In genomic region chr19:6392219-6393073, GRCh38 we compare ENCODE assay signal across 1 cellular context.
TF ChIP-seq lines count a peak whose summit lies in the region.

No MANE protein-coding gene starts in this region.

TF ChIP-seq in GM23338, 12 proteins besides CTCF, POLR2A, EP300 and RAD21 (continued from another document):
- no peak for TF ChIP-seq ZNF462 (CRISPR knock-in tag; IDR thresholded peaks at IDR 0.05)
- TF ChIP-seq CREB1 (CRISPR knock-in tag; IDR thresholded peaks at IDR 0.05; ENCODE audit: low read depth): no peak
- TF ChIP-seq EZH2phosphoT487 (IDR thresholded peaks at IDR 0.05; ENCODE audit: unreplicated experiment): no peak
- TF ChIP-seq ETS1 (IDR thresholded peaks at IDR 0.05): no peak
